In genomic region chr1:61270761-61271411, GRCh38 we compare ENCODE assay signal across 13 cellular contexts.
DNase-seq lines count a peak whose midpoint lies in the region; ATAC-seq and TF ChIP-seq lines count a peak whose summit lies in the region.
"Had no signal": no experiment of that assay in that cellular context is flagged by ENCODE, and none has a peak within 500 bp of the region (broad histone marks: within the 10 kb centered on the region; RNA-seq: fewer than 3 reads in every experiment).

No MANE protein-coding gene starts in this region.

- no peak for DNase-seq in activated CD8-positive, alpha-beta T cell treated with anti-CD3 and anti-CD28 coated beads for 36 hours
- no peak for DNase-seq in activated CD8-positive, alpha-beta T cell treated with anti-CD3 and anti-CD28 coated beads, Interleukin-2, amount 10 ng/mL, durations not matched to agents 7 days and 5 days
- DNase-seq in RWPE2 (ENCODE audit: low spot score) (no peak), caudate nucleus (lab: John Stamatoyannopoulos, UW) (no peak), non-pigmented ciliary epithelial cell (ENCODE audit: low read depth) (peak; percentile 49), HK-2 (ENCODE audit: unreplicated experiment) (no peak), psoas muscle (no peak)
- DNase-seq: activated effector memory CD4-positive, alpha-beta T cell treated with anti-CD3 and anti-CD28 coated beads, Interleukin-2, amount 50 U/mL, for 16 hours; HCEC 1CT had no signal

- no peak overlapping the region for H3K4me3 ChIP-seq in RWPE2 (ENCODE audit: severe bottlenecking)
- no peak overlapping the region for H3K4me3 ChIP-seq in psoas muscle
- H3K4me3 ChIP-seq: SJCRH30 had no signal

- H3K4me3 Mint-ChIP-seq in activated CD8-positive, alpha-beta T cell treated with anti-CD3 and anti-CD28 coated beads for 36 hours, result no peak overlapping the region
- no peak overlapping the region for H3K4me3 Mint-ChIP-seq in activated CD8-positive, alpha-beta T cell treated with anti-CD3 and anti-CD28 coated beads, Interleukin-2, amount 10 ng/mL, durations not matched to agents 7 days and 5 days
- H3K4me3 Mint-ChIP-seq: neural crest cell had no signal

- 90 to 93% (median 91%) methylated on average over 8 of the region's 8 CpGs for WGBS in psoas muscle, 3 donors

- no peaks in the 10 kb centered on the region for H3K36me3 ChIP-seq in RWPE2 (ENCODE audit: low read depth)
- no peaks in the 10 kb centered on the region for H3K36me3 ChIP-seq in psoas muscle (ENCODE audit: insufficient read depth in 1 of 2, low read depth in 1 of 2)
- H3K36me3 ChIP-seq: SJCRH30 had no signal

- H3K27me3 ChIP-seq in RWPE2 (ENCODE audit: insufficient read depth, poor library complexity, severe bottlenecking) (no peaks in the 10 kb centered on the region), psoas muscle (ENCODE audit: insufficient read depth in 3 of 3, low read length in 2 of 3) (no peaks in the 10 kb centered on the region)
- H3K27me3 ChIP-seq: SJCRH30 had no signal

- H3K4me1 ChIP-seq in RWPE2 (ENCODE audit: insufficient read depth, poor library complexity, severe bottlenecking) (peaks cover 18% of the 10 kb centered on the region), psoas muscle (peaks cover 19% of the 10 kb centered on the region)

- H3K9me3 ChIP-seq in RWPE2 (ENCODE audit: severe bottlenecking) (no peaks in the 10 kb centered on the region), psoas muscle (no peaks in the 10 kb centered on the region)
- H3K9me3 ChIP-seq: SJCRH30 had no signal

- no peak for TF ChIP-seq CTCF in activated CD8-positive, alpha-beta T cell treated with anti-CD3 and anti-CD28 coated beads for 36 hours (IDR thresholded peaks at IDR 0.05)
- TF ChIP-seq CTCF in RWPE2 (IDR thresholded peaks at IDR 0.05; ENCODE audit: poor library complexity, severe bottlenecking) (no peak), psoas muscle (IDR thresholded peaks at IDR 0.05) (no peak)

- POLR2A ChIA-PET in activated CD8-positive, alpha-beta T cell treated with anti-CD3 and anti-CD28 coated beads for 36 hours (lab: Charles Lee), result interaction anchor here (0.8 to 1.0 kb wide), 2 partner anchors 61 to 192 kb away, joined by 3 read pairs; no protein-coding TSS in a partner anchor
- POLR2A ChIA-PET in activated CD8-positive, alpha-beta T cell treated with anti-CD3 and anti-CD28 coated beads, Interleukin-2, amount 10 ng/mL, durations not matched to agents 7 days and 5 days (lab: Charles Lee), result no interaction called here

- peak overlapping the region; percentile 66 for H3K27ac Mint-ChIP-seq in activated CD8-positive, alpha-beta T cell treated with anti-CD3 and anti-CD28 coated beads for 36 hours
- no peak overlapping the region for H3K27ac Mint-ChIP-seq in activated CD8-positive, alpha-beta T cell treated with anti-CD3 and anti-CD28 coated beads, Interleukin-2, amount 10 ng/mL, durations not matched to agents 7 days and 5 days

- H3K27ac ChIP-seq in RWPE2 (ENCODE audit: poor library complexity, severe bottlenecking) (no peak overlapping the region), caudate nucleus (ENCODE audit: low read depth, low read length) (peak overlapping the region; percentile 69), psoas muscle (no peak overlapping the region)
- H3K27ac ChIP-seq: epithelial cell of prostate, SJCRH30 had no signal

- peaks cover 18% of the 10 kb centered on the region for H3K4me1 Mint-ChIP-seq in activated CD8-positive, alpha-beta T cell treated with anti-CD3 and anti-CD28 coated beads for 36 hours (ENCODE audit: low read depth)
- H3K4me1 Mint-ChIP-seq in activated CD8-positive, alpha-beta T cell treated with anti-CD3 and anti-CD28 coated beads, Interleukin-2, amount 10 ng/mL, durations not matched to agents 7 days and 5 days (ENCODE audit: low read depth), result no peaks in the 10 kb centered on the region

- peak; percentile 91 for ATAC-seq in activated CD8-positive, alpha-beta T cell treated with anti-CD3 and anti-CD28 coated beads for 36 hours
- ATAC-seq in activated CD8-positive, alpha-beta T cell treated with anti-CD3 and anti-CD28 coated beads, Interleukin-2, amount 10 ng/mL, durations not matched to agents 7 days and 5 days, result no peak
- peak; percentile 55; the same call in 1 of the 3 replicates for ATAC-seq in RWPE2 (ENCODE audit: low read depth)
- ATAC-seq in GM19452 (IDR thresholded peaks at IDR 0.05; ENCODE audit: unreplicated experiment), result no peak
- no peak for ATAC-seq in psoas muscle

- no peaks in the 10 kb centered on the region for H3K36me3 Mint-ChIP-seq in activated CD8-positive, alpha-beta T cell treated with anti-CD3 and anti-CD28 coated beads for 36 hours (ENCODE audit: low read depth)
- no peaks in the 10 kb centered on the region for H3K36me3 Mint-ChIP-seq in activated CD8-positive, alpha-beta T cell treated with anti-CD3 and anti-CD28 coated beads, Interleukin-2, amount 10 ng/mL, durations not matched to agents 7 days and 5 days (ENCODE audit: low read depth)

- intact Hi-C loops in activated CD8-positive, alpha-beta T cell treated with anti-CD3 and anti-CD28 coated beads for 36 hours (cut with micrococcal nuclease), result no loop called here
- intact Hi-C loops in psoas muscle (cut with DNase I), result loop anchor here in 1 of 2 donors (2.0 to 5.0 kb wide), 2 partner anchors 20 to 41 kb away; no protein-coding TSS in a partner anchor

- CTCF ChIA-PET in activated CD8-positive, alpha-beta T cell treated with anti-CD3 and anti-CD28 coated beads for 36 hours (lab: Charles Lee), result interaction anchor here (0.8 to 2.3 kb wide), 5 partner anchors 36 to 221 kb away, joined by 3 to 10 read pairs (median 4); no protein-coding TSS in a partner anchor
- CTCF ChIA-PET in activated CD8-positive, alpha-beta T cell treated with anti-CD3 and anti-CD28 coated beads, Interleukin-2, amount 10 ng/mL, durations not matched to agents 7 days and 5 days (lab: Charles Lee), result interaction anchor here (1.5 to 1.7 kb wide), 5 partner anchors 10 to 221 kb away, joined by 3 to 6 read pairs (median 4); no protein-coding TSS in a partner anchor

- H3K27me3 Mint-ChIP-seq in activated CD8-positive, alpha-beta T cell treated with anti-CD3 and anti-CD28 coated beads for 36 hours, result no peaks in the 10 kb centered on the region
- no peaks in the 10 kb centered on the region for H3K27me3 Mint-ChIP-seq in activated CD8-positive, alpha-beta T cell treated with anti-CD3 and anti-CD28 coated beads, Interleukin-2, amount 10 ng/mL, durations not matched to agents 7 days and 5 days (ENCODE audit: low read depth)

- no peaks in the 10 kb centered on the region for H3K9me3 Mint-ChIP-seq in activated CD8-positive, alpha-beta T cell treated with anti-CD3 and anti-CD28 coated beads for 36 hours
- H3K9me3 Mint-ChIP-seq in activated CD8-positive, alpha-beta T cell treated with anti-CD3 and anti-CD28 coated beads, Interleukin-2, amount 10 ng/mL, durations not matched to agents 7 days and 5 days (ENCODE audit: insufficient read depth), result no peaks in the 10 kb centered on the region
- H3K9me3 Mint-ChIP-seq: neural crest cell had no signal

Comparison
In these comparisons a context has a peak if more than half of its experiments do, and no peak if none do; other contexts are left out.
1. ATAC-seq: peak in activated CD8-positive, alpha-beta T cell treated with anti-CD3 and anti-CD28 coated beads for 36 hours (single experiment) and RWPE2 (single experiment); none in activated CD8-positive, alpha-beta T cell treated with anti-CD3 and anti-CD28 coated beads, Interleukin-2, amount 10 ng/mL, durations not matched to agents 7 days and 5 days (single experiment), GM19452 (single experiment) and psoas muscle (0 of 4).